Comparison of ENCODE assay signal across 14 cellular contexts in the genomic region with DNA sequence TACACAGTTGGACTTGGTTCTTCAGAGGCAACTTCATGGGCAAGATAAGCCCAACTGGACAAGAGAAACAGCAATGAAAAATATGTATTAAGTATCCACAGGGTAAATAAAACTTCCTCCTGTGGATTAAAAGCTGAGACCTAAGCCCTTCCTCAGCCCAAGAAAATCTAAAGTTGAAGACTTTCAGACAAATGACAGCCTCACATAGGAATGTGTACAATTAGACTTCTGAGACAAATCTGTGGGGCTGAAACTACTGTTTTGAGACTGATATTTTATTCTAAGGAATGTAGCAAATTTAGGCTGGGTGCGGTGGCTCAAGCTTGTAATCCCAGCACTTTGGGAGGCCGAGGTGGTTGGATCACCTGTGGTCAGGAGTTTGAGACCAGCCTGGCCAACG.
"Had no signal": no experiment of that assay in that cellular context is flagged by ENCODE, and none has a peak within 500 bp of the region (broad histone marks: within the 10 kb centered on the region; RNA-seq: fewer than 3 reads in every experiment).

No MANE protein-coding gene starts in this region.

- H3K27me3 Mint-ChIP-seq: memory B cell; stimulated activated naive B cell treated with anti-CD40 and anti-IgM and Interleukin-4, amounts not matched to agents 10 μg/mL and 1 μg/mL and 100 μg/mL, for 72 hours had no signal

- DNase-seq: activated CD4-positive, alpha-beta T cell treated with anti-CD3 and anti-CD28 coated beads, Interleukin-2, amount 50 U/mL, for 4 hours; activated gamma-delta T cell treated with Interleukin-2 at 50 U/mL for 16 hours; gastrocnemius medialis; heart left ventricle; left ventricle myocardium superior; natural killer cell; sigmoid colon; stimulated activated naive B cell treated with anti-CD40 and anti-IgM and Interleukin-4, amounts not matched to agents 10 μg/mL and 1 μg/mL and 100 μg/mL, for 72 hours; upper lobe of right lung had no signal

- H3K4me3 Mint-ChIP-seq: memory B cell; natural killer cell; stimulated activated naive B cell treated with anti-CD40 and anti-IgM and Interleukin-4, amounts not matched to agents 10 μg/mL and 1 μg/mL and 100 μg/mL, for 72 hours had no signal

- H3K27ac ChIP-seq: cardiac muscle cell, gastrocnemius medialis, heart left ventricle, parathyroid adenoma, sigmoid colon, thoracic aorta, upper lobe of right lung had no signal

- H3K36me3 ChIP-seq: cardiac muscle cell, gastrocnemius medialis, heart left ventricle, sigmoid colon, thoracic aorta, upper lobe of right lung had no signal

- H3K4me3 ChIP-seq: cardiac muscle cell, gastrocnemius medialis, heart left ventricle, sigmoid colon, thoracic aorta, upper lobe of right lung had no signal

- H3K36me3 Mint-ChIP-seq: activated naive CD4-positive, alpha-beta T cell treated with anti-CD3 and anti-CD28 coated beads, Interleukin-2, amount 50 U/mL, for 72 hours; memory B cell; natural killer cell; stimulated activated naive B cell treated with anti-CD40 and anti-IgM and Interleukin-4, amounts not matched to agents 10 μg/mL and 1 μg/mL and 100 μg/mL, for 72 hours had no signal

- H3K9me3 Mint-ChIP-seq: memory B cell; natural killer cell; stimulated activated naive B cell treated with anti-CD40 and anti-IgM and Interleukin-4, amounts not matched to agents 10 μg/mL and 1 μg/mL and 100 μg/mL, for 72 hours had no signal

- H3K27ac Mint-ChIP-seq: activated naive CD4-positive, alpha-beta T cell treated with anti-CD3 and anti-CD28 coated beads, Interleukin-2, amount 50 U/mL, for 72 hours; memory B cell; natural killer cell; stimulated activated naive B cell treated with anti-CD40 and anti-IgM and Interleukin-4, amounts not matched to agents 10 μg/mL and 1 μg/mL and 100 μg/mL, for 72 hours had no signal

- H3K9ac ChIP-seq: parathyroid adenoma had no signal

- H3K27me3 ChIP-seq: cardiac muscle cell, gastrocnemius medialis, heart left ventricle, sigmoid colon, upper lobe of right lung had no signal

- H3K9me3 ChIP-seq: gastrocnemius medialis, heart left ventricle, sigmoid colon, thoracic aorta, upper lobe of right lung had no signal

- H3K4me1 ChIP-seq: parathyroid adenoma, upper lobe of right lung had no signal
